In the genomic region with DNA sequence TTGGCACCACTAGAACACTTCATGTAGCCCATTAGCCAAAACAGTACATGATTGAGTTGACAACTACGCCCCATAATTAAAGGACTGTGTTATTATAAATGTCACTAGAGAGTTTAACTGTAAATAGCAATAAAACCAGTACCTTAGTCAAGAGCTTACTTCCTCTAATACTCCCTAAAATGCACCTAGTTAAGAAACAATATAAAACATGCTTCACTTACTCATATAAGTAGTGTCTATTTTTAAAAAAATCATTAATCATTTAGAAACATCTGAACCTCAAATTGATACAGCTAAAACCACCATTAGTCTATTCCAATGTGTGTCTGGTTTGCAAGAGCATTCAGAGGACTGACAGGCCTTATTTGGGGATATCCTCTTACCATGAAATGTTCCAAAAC, we compare ENCODE assay signal across 11 cellular contexts. TPM values are rescaled to one million over a fixed set of nuclear protein-coding genes. Genes with fewer than 3 reads are reported as not detected.
DNase-seq lines count a peak whose midpoint lies in the region; ATAC-seq and TF ChIP-seq lines count a peak whose summit lies in the region.
"Had no signal": no experiment of that assay in that cellular context is flagged by ENCODE, and none has a peak within 500 bp of the region (broad histone marks: within the 10 kb centered on the region; RNA-seq: fewer than 3 reads in every experiment).

No MANE protein-coding gene starts in this region.

- peak; percentile 48 for ATAC-seq in GM18907 (IDR thresholded peaks at IDR 0.05; ENCODE audit: unreplicated experiment)
- ATAC-seq in effector memory CD8-positive, alpha-beta T cell (replicated peaks) = peak; percentile 12
- ATAC-seq in GM18909 (IDR thresholded peaks at IDR 0.05; ENCODE audit: poor library complexity, unreplicated experiment) = no peak
- ATAC-seq in GM18870 (IDR thresholded peaks at IDR 0.05; ENCODE audit: unreplicated experiment) = no peak

- H3K36me3 Mint-ChIP-seq in CD4-positive, alpha-beta memory T cell = peaks cover 47 to 83% of the 10 kb centered on the region in 2 donors
- peaks cover 96% of the 10 kb centered on the region for H3K36me3 Mint-ChIP-seq in effector memory CD8-positive, alpha-beta T cell (ENCODE audit: insufficient read depth)

- H3K4me1 Mint-ChIP-seq in CD4-positive, alpha-beta memory T cell = peaks cover 40 to 58% (median 48%) of the 10 kb centered on the region in 4 donors
- H3K4me1 Mint-ChIP-seq in effector memory CD8-positive, alpha-beta T cell (ENCODE audit: low read depth in 2 of 2) = peaks cover 39 to 64% of the 10 kb centered on the region in 2 donors

- no peaks in the 10 kb centered on the region for H3K27me3 ChIP-seq in CD4-positive, alpha-beta memory T cell (ENCODE audit: insufficient read depth, low read length)
- H3K27me3 ChIP-seq in Peyer's patch = no peaks in the 10 kb centered on the region
- H3K27me3 ChIP-seq: SJCRH30 had no signal

- no peak overlapping the region for H3K4me3 ChIP-seq in CD4-positive, alpha-beta memory T cell (ENCODE audit: low read length in 2 of 2)
- H3K4me3 ChIP-seq in Peyer's patch = no peak overlapping the region
- H3K4me3 ChIP-seq: SJCRH30 had no signal

- CTCF ChIA-PET in CD4-positive, alpha-beta memory T cell (lab: Charles Lee; ENCODE audit: partially characterized antibody) = interaction anchor here (0.6 to 6.1 kb wide), 7 partner anchors 9 to 98 kb away, joined by 3 to 35 read pairs (median 6); partner anchors contain the start of genes PTP4A2 and SPOCD1

- no peak for TF ChIP-seq CTCF in Peyer's patch (IDR thresholded peaks at IDR 0.05)

- POLR2A ChIA-PET in CD4-positive, alpha-beta memory T cell (lab: Charles Lee; ENCODE audit: partially characterized antibody) = interaction anchor here (0.7 to 2.1 kb wide), 10 partner anchors 8 to 99 kb away, joined by 3 to 12 read pairs (median 4); partner anchors contain the start of gene PTP4A2

- peaks cover 56% of the 10 kb centered on the region for H3K36me3 ChIP-seq in CD4-positive, alpha-beta memory T cell (ENCODE audit: insufficient read depth, low read length)
- peaks cover 0 to 81% (median 0%) of the 10 kb centered on the region in 3 donors for H3K36me3 ChIP-seq in Peyer's patch

- intact Hi-C loops in CD4-positive, alpha-beta memory T cell (cut with micrococcal nuclease) = loop anchor here (2.0 to 5.0 kb wide), 3 partner anchors 14 to 86 kb away; no protein-coding TSS in a partner anchor

- H3K27ac ChIP-seq in CD4-positive, alpha-beta memory T cell (ENCODE audit: low read depth, low read length) = peak overlapping the region; percentile 2
- no peak overlapping the region for H3K27ac ChIP-seq in Peyer's patch
- H3K27ac ChIP-seq: SJCRH30 had no signal

- H3K27me3 Mint-ChIP-seq in CD4-positive, alpha-beta memory T cell = no peaks in the 10 kb centered on the region
- no peaks in the 10 kb centered on the region for H3K27me3 Mint-ChIP-seq in effector memory CD8-positive, alpha-beta T cell

- no peak for TF ChIP-seq POLR2A in Peyer's patch (IDR thresholded peaks at IDR 0.05)

- peak overlapping the region in 4 of 8 donors; percentile 16 to 60 (median 33) for H3K4me3 Mint-ChIP-seq in CD4-positive, alpha-beta memory T cell
- peak overlapping the region; percentile 40 to 60 for H3K4me3 Mint-ChIP-seq in effector memory CD8-positive, alpha-beta T cell

- H3K4me1 ChIP-seq in CD4-positive, alpha-beta memory T cell (ENCODE audit: insufficient read depth, low read length) = peaks cover 59% of the 10 kb centered on the region
- H3K4me1 ChIP-seq in Peyer's patch = peaks cover 0 to 12% (median 4%) of the 10 kb centered on the region in 4 donors
- H3K4me1 ChIP-seq: SJCRH30 had no signal

- no peaks in the 10 kb centered on the region for H3K9me3 Mint-ChIP-seq in CD4-positive, alpha-beta memory T cell
- H3K9me3 Mint-ChIP-seq in effector memory CD8-positive, alpha-beta T cell = no peaks in the 10 kb centered on the region

- peak overlapping the region in 6 of 7 donors; percentile 70 to 85 (median 79) for H3K27ac Mint-ChIP-seq in CD4-positive, alpha-beta memory T cell
- peak overlapping the region; percentile 88 for H3K27ac Mint-ChIP-seq in effector memory CD8-positive, alpha-beta T cell

- H3K9me3 ChIP-seq in CD4-positive, alpha-beta memory T cell (ENCODE audit: control insufficient read depth in 1 of 2, low read length in 2 of 2) = no peaks in the 10 kb centered on the region
- no peaks in the 10 kb centered on the region for H3K9me3 ChIP-seq in Peyer's patch
- H3K9me3 ChIP-seq: SJCRH30 had no signal

- DNase-seq in CD4-positive, alpha-beta memory T cell = no peak
- DNase-seq in NCI-H774 (lab: John Stamatoyannopoulos, UW) (peak; percentile 81), germinal center (ENCODE audit: low spot score) (no peak), Peyer's patch (no peak)
- no peak for DNase-seq in effector memory CD8-positive, alpha-beta T cell
- DNase-seq: activated CD4-positive, alpha-beta T cell treated with anti-CD3 and anti-CD28 coated beads, Interleukin-2, amount 50 U/mL, for 48 hours; KBM-7; SJCRH30 had no signal

RNA-seq across cellular contexts. Expression of gene PTP4A2, which starts 25.3 kb away (rescaled TPM):
- 100 to 1,000 TPM; 254 to 276 TPM for total RNA-seq in CD4-positive, alpha-beta memory T cell
- 100 to 1,000 TPM; 401 to 529 TPM for polyA plus RNA-seq in CD4-positive, alpha-beta memory T cell
- total RNA-seq in Peyer's patch = 100 to 1,000 TPM; 103 to 165 (median 122) TPM

Comparison
In these comparisons a context has a peak if more than half of its experiments do, and no peak if none do; other contexts are left out.
1. ATAC-seq: peak in GM18907 (single experiment) and effector memory CD8-positive, alpha-beta T cell (single experiment); none in GM18909 (single experiment) and GM18870 (single experiment).